ENCODE assay signal across 16 cellular contexts in the genomic region with DNA sequence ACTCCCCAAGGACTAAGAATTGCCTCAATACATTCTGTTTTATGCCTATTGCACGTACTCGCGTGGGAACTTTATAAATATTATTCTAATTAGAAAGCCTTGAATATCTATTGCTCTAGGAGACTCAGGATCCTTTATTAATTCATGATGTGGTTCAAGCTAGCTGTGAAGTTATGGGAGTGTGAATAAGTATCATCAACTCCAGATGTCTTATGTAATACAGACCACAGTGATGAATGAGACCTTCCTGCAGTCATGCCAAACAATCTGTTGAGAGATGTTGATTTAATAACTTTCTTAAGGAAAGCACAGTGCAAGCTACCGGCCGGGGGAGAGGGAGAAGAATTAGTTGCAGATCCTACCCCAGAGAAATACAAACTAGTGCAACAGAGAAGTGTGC.
DNase-seq lines count a peak whose midpoint lies in the region; ATAC-seq and TF ChIP-seq lines count a peak whose summit lies in the region.
"Had no signal": no experiment of that assay in that cellular context is flagged by ENCODE, and none has a peak within 500 bp of the region (broad histone marks: within the 10 kb centered on the region; RNA-seq: fewer than 3 reads in every experiment).

No MANE protein-coding gene starts in this region.

- H3K9me3 Mint-ChIP-seq in HFFc6 = no peaks in the 10 kb centered on the region

- peak; percentile 68 for DNase-seq in A172 (ENCODE audit: low spot score)
- DNase-seq in HFFc6 = peak; percentile 6
- DNase-seq in astrocyte of the cerebellum (ENCODE audit: low read depth) = peak; percentile 94
- peak; percentile 77 for DNase-seq in glomerular visceral epithelial cell (ENCODE audit: extremely low spot score)
- no peak for DNase-seq in islet precursor cell
- no peak for DNase-seq in head of caudate nucleus
- DNase-seq: activated CD4-positive, alpha-beta T cell treated with anti-CD3 and anti-CD28 coated beads for 1 hour; colonic mucosa; NCI-H1092 treated with DMSO at 0.1 percent for 48 hours; stimulated activated CD4-positive, alpha-beta T cell treated with anti-CD3 and anti-CD28 coated beads, Interleukin-15, amount 100 ng/mL, for 24 hours; T-helper 1 cell had no signal

- peaks cover 4% of the 10 kb centered on the region; the same call in 1 of the 2 replicates for H3K27me3 Mint-ChIP-seq in HFFc6 (ENCODE audit: insufficient read depth)

- H3K36me3 Mint-ChIP-seq in HFFc6 (ENCODE audit: low read depth) = peaks cover 8% of the 10 kb centered on the region; the same call in 1 of the 2 replicates
- H3K36me3 Mint-ChIP-seq: activated naive CD4-positive, alpha-beta T cell treated with anti-CD3 and anti-CD28 coated beads, Interleukin-2, amount 50 U/mL, for 72 hours had no signal

- TF ChIP-seq CTCF in HFFc6 (IDR thresholded peaks at IDR 0.05) = no peak
- no peak for TF ChIP-seq CTCF in astrocyte of the cerebellum (IDR thresholded peaks at IDR 0.05; ENCODE audit: low read depth, low read length, missing control alignments)

- H3K4me1 Mint-ChIP-seq in HFFc6 (ENCODE audit: low read depth) = peaks cover 40% of the 10 kb centered on the region

- peak overlapping the region; percentile 96 for H3K27ac Mint-ChIP-seq in HFFc6
- H3K27ac Mint-ChIP-seq: activated naive CD4-positive, alpha-beta T cell treated with anti-CD3 and anti-CD28 coated beads, Interleukin-2, amount 50 U/mL, for 72 hours had no signal

- intact Hi-C loops in head of caudate nucleus (cut with DNase I) = no loop called here

- no peak overlapping the region for H3K4me3 Mint-ChIP-seq in HFFc6

- H3K4me3 ChIP-seq in astrocyte of the cerebellum (ENCODE audit: low read depth, low read length) = no peak overlapping the region
- H3K4me3 ChIP-seq: colonic mucosa, suprapubic skin had no signal

- in situ Hi-C loops in astrocyte of the cerebellum (cut with HindIII; ENCODE audit: low sequenced_read_pairs) = no loop called here

- ATAC-seq in GM18502 (IDR thresholded peaks at IDR 0.05; ENCODE audit: poor library complexity, unreplicated experiment) = no peak
- ATAC-seq in HG02840 (IDR thresholded peaks at IDR 0.05; ENCODE audit: low FRiP score, unreplicated experiment) = no peak
- ATAC-seq: activated naive CD4-positive, alpha-beta T cell treated with anti-CD3 and anti-CD28 coated beads, Interleukin-2, amount 50 U/mL, for 72 hours; esophagus mucosa had no signal

Comparison
In these comparisons a context has a peak if more than half of its experiments do, and no peak if none do; other contexts are left out.
1. DNase-seq: peak in A172 (single experiment), HFFc6 (single experiment), astrocyte of the cerebellum (single experiment) and glomerular visceral epithelial cell (single experiment); none in islet precursor cell (single experiment) and head of caudate nucleus (0 of 42).